9 cellular contexts compared by ENCODE assay signal in genomic region chr6:87408721-87409155, GRCh38. TPM values are rescaled to one million over a fixed set of nuclear protein-coding genes. Genes with fewer than 3 reads are reported as not detected.
DNase-seq lines count a peak whose midpoint lies in the region; ATAC-seq, FAIRE-seq and TF ChIP-seq lines count a peak whose summit lies in the region.
"Had no signal": no experiment of that assay in that cellular context is flagged by ENCODE, and none has a peak within 500 bp of the region (broad histone marks: within the 10 kb centered on the region; RNA-seq: fewer than 3 reads in every experiment).

No MANE protein-coding gene starts in this region.

- no peaks in the 10 kb centered on the region for H3K9me3 ChIP-seq in GM12878 (replicated peaks; ENCODE audit: control insufficient read depth, insufficient read depth, low read length)

- peak overlapping the region; percentile 66 for H3K4me3 ChIP-seq in AG04449 (ENCODE audit: low read depth, low read length)
- peak overlapping the region; percentile 63 for H3K4me3 ChIP-seq in GM12878

- H3K4me3 Mint-ChIP-seq in HFFc6, result peak overlapping the region; percentile 87
- H3K4me3 Mint-ChIP-seq in mesothelial cell of epicardium, result peak overlapping the region; percentile 85

- intact Hi-C loops in GM12878 (cut with micrococcal nuclease; ENCODE audit: unreplicated experiment), result no loop called here

- FAIRE-seq in GM12878 (lab: Jason Lieb, UNC), result no peak

- RAD21 ChIA-PET in GM12878 (lab: Charles Lee; ENCODE audit: unreplicated experiment), result interaction anchor here (1.0 to 1.5 kb wide), 4 partner anchors 16 to 1462 kb away, joined by 3 to 7 read pairs (median 3); partner anchors contain the start of genes ORC3 and RARS2

- H3K4me1 Mint-ChIP-seq in HFFc6 (ENCODE audit: low read depth) (no peaks in the 10 kb centered on the region), mesothelial cell of epicardium (peaks cover 5% of the 10 kb centered on the region)

- no peaks in the 10 kb centered on the region for H3K4me1 ChIP-seq in GM12878 (ENCODE audit: control insufficient read depth, insufficient read depth, low read length)

- peak overlapping the region; percentile 50; the same call in 1 of the 2 replicates for H3K9ac ChIP-seq in GM12878 (ENCODE audit: control insufficient read depth, insufficient read depth, low read length)

- DNase-seq in AG04449 (ENCODE audit: low read depth, low spot score), result no peak
- no peak for DNase-seq in HFFc6
- no peak for DNase-seq in GM12878 (ENCODE audit: low read depth, low spot score)
- DNase-seq in mesothelial cell of epicardium (ENCODE audit: low spot score in 2 of 2, unreplicated experiment in 2 of 2), result no peak
- no peak for DNase-seq in GM20000 (ENCODE audit: low spot score)
- no peak for DNase-seq in AG20443 (ENCODE audit: low spot score)
- DNase-seq in NCI-H748 (lab: John Stamatoyannopoulos, UW; ENCODE audit: unreplicated experiment), result no peak
- DNase-seq in SK-N-DZ (ENCODE audit: low spot score), result no peak

- CTCF ChIA-PET in AG04449 (lab: Yijun Ruan, JAX), result interaction anchor here (0.6 to 1.0 kb wide), 5 partner anchors 16 to 342 kb away, joined by 3 read pairs; partner anchors contain the start of gene SMIM8
- CTCF ChIA-PET in GM12878 (lab: Yijun Ruan, JAX), result interaction anchor here (0.6 to 2.2 kb wide), 3 partner anchors 15 to 1462 kb away, joined by 3 to 6 read pairs (median 3); no protein-coding TSS in a partner anchor

- SMC1A ChIA-PET in GM12878 (lab: Charles Lee; ENCODE audit: uncharacterized antibody, unreplicated experiment), result interaction anchor here (0.6 to 1.5 kb wide), 4 partner anchors 16 to 1461 kb away, joined by 3 to 5 read pairs (median 3); no protein-coding TSS in a partner anchor

- peak overlapping the region; percentile 71 for H3K4me2 ChIP-seq in GM12878 (ENCODE audit: control insufficient read depth, insufficient read depth)

- no peak for TF ChIP-seq EP300 in GM12878 (IDR thresholded peaks at IDR 0.05; ENCODE audit: borderline replicate concordance in 1 of 2, control insufficient read depth in 1 of 2, low read depth in 2 of 2, low read length in 2 of 2)

- BruUV-seq in GM12878 (replicated peaks; lab: Mats Ljungman, UMichigan), result no TSS peak

- TF ChIP-seq CTCF in AG04449 (IDR thresholded peaks at IDR 0.05; ENCODE audit: insufficient read depth, low read length, missing control alignments) (no peak), HFFc6 (IDR thresholded peaks at IDR 0.05) (no peak), GM12878 (IDR thresholded peaks at IDR 0.05 in 2 of 3, conservative IDR thresholded peaks at IDR 0.05 in 1 of 3; ENCODE audit: control insufficient read depth in 2 of 3, extremely low read depth in 1 of 3, insufficient read depth in 1 of 3, low read depth in 3 of 3, low read length in 3 of 3) (no peak), mesothelial cell of epicardium (IDR thresholded peaks at IDR 0.05; ENCODE audit: unreplicated experiment) (no peak), GM20000 (IDR thresholded peaks at IDR 0.05; ENCODE audit: extremely low read depth, missing control alignments) (no peak)

- H3K36me3 Mint-ChIP-seq in HFFc6 (ENCODE audit: low read depth) (no peaks in the 10 kb centered on the region), mesothelial cell of epicardium (no peaks in the 10 kb centered on the region)

- peak overlapping the region; percentile 98 for H2AFZ ChIP-seq in GM12878 (ENCODE audit: control insufficient read depth, low read depth, low read length)

- no peaks in the 10 kb centered on the region for H4K20me1 ChIP-seq in GM12878 (ENCODE audit: control insufficient read depth, insufficient read depth)

- no peak for TF ChIP-seq RAD21 in GM12878 (IDR thresholded peaks at IDR 0.05; ENCODE audit: insufficient read depth, low read depth, low read length)

- no peak for ATAC-seq in GM12878

- in situ Hi-C loops in GM12878 (cut with MboI), result no loop called here

- H3K27me3 Mint-ChIP-seq in HFFc6 (ENCODE audit: insufficient read depth), result peaks cover 9% of the 10 kb centered on the region; the same call in 1 of the 2 replicates
- H3K27me3 Mint-ChIP-seq in mesothelial cell of epicardium (ENCODE audit: low read depth), result no peaks in the 10 kb centered on the region

- no peaks in the 10 kb centered on the region for H3K79me2 ChIP-seq in GM12878 (ENCODE audit: control insufficient read depth, insufficient read depth, low read length)

- H3K27ac ChIP-seq in GM12878 (ENCODE audit: control insufficient read depth, insufficient read depth), result no peak overlapping the region

- H3K36me3 ChIP-seq in GM12878 (ENCODE audit: control insufficient read depth in 2 of 2, insufficient read depth in 2 of 2, low read length in 1 of 2), result no peaks in the 10 kb centered on the region

- no peaks in the 10 kb centered on the region; a peak in 1 of 4 replicates for H3K27me3 ChIP-seq in GM12878 (replicated peaks in 1 of 2; ENCODE audit: control insufficient read depth in 2 of 2, insufficient read depth in 2 of 2, low read length in 1 of 2)

- POLR2A ChIA-PET in AG04449 (lab: Yijun Ruan, JAX), result interaction anchor here (1.2 kb wide), 1 partner anchor 16 kb away, joined by 3 read pairs; no protein-coding TSS in a partner anchor
- POLR2A ChIA-PET in GM12878 (lab: Charles Lee), result interaction anchor here (0.7 kb wide), 1 partner anchor 133 kb away, joined by 3 read pairs; no protein-coding TSS in a partner anchor

- no peak for TF ChIP-seq POLR2A in GM12878 (IDR thresholded peaks at IDR 0.05; ENCODE audit: low read depth, low read length)

- H3K27ac Mint-ChIP-seq in HFFc6, result peak overlapping the region; percentile 66
- H3K27ac Mint-ChIP-seq in mesothelial cell of epicardium, result peak overlapping the region; percentile 94

- H3K9me3 Mint-ChIP-seq in HFFc6, result no peaks in the 10 kb centered on the region
- no peaks in the 10 kb centered on the region for H3K9me3 Mint-ChIP-seq in mesothelial cell of epicardium

- WGBS in GM12878 (ENCODE audit: insufficient coverage, insufficient replicate concordance, low lambda C conversion rate, missing lambda C conversion rate), result 59% methylated on average over 5 of the region's 5 CpGs

TF ChIP-seq in GM12878, 131 proteins besides CTCF, POLR2A, EP300 and RAD21 (continues in another document):
- TF ChIP-seq STAT1 (conservative IDR thresholded peaks at IDR 0.05) (no peak), EGR1 (IDR thresholded peaks at IDR 0.05; ENCODE audit: borderline replicate concordance in 1 of 2, low read depth in 2 of 2, low read length in 2 of 2) (no peak), SUZ12 (IDR thresholded peaks at IDR 0.05; ENCODE audit: unreplicated experiment) (no peak), SMARCA5 (IDR thresholded peaks at IDR 0.05) (no peak), CREB1 (IDR thresholded peaks at IDR 0.05; ENCODE audit: low read depth) (no peak), ZBED1 (IDR thresholded peaks at IDR 0.05; ENCODE audit: borderline replicate concordance) (no peak), MEF2A (IDR thresholded peaks at IDR 0.05; ENCODE audit: insufficient read depth, low read depth, low read length) (no peak), HDAC2 (IDR thresholded peaks at IDR 0.05) (no peak), SMAD5 (IDR thresholded peaks at IDR 0.05; ENCODE audit: low read depth) (no peak), RUNX3 (IDR thresholded peaks at IDR 0.05; ENCODE audit: low read length) (no peak)
- TF ChIP-seq, protein P1, sequence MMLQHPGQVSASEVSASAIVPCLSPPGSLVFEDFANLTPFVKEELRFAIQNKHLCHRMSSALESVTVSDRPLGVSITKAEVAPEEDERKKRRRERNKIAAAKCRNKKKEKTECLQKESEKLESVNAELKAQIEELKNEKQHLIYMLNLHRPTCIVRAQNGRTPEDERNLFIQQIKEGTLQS (IDR thresholded peaks at IDR 0.05; ENCODE audit: borderline replicate concordance, extremely low read depth, low read depth, low read length), result no peak
- TF ChIP-seq, protein P2, sequence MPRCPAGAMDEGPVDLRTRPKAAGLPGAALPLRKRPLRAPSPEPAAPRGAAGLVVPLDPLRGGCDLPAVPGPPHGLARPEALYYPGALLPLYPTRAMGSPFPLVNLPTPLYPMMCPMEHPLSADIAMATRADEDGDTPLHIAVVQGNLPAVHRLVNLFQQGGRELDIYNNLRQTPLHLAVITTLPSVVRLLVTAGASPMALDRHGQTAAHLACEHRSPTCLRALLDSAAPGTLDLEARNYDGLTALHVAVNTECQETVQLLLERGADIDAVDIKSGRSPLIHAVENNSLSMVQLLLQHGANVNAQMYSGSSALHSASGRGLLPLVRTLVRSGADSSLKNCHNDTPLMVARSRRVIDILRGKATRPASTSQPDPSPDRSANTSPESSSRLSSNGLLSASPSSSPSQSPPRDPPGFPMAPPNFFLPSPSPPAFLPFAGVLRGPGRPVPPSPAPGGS (IDR thresholded peaks at IDR 0.05; ENCODE audit: borderline replicate concordance, insufficient read depth, low read depth, low read length, poor library complexity, severe bottlenecking), result no peak

RNA-seq across cellular contexts. Expression of gene CFAP206, which starts 1.0 kb away (rescaled TPM):
- not detected for total RNA-seq in HFFc6 (2021; fragmentation: NEBNext Ultra II Directional; extraction: Animal tissue kit (Norgen Biotek cat#: 25700))
- total RNA-seq in GM12878 (2013; cell fraction: nucleolus; rRNA removed), result 0.40 TPM in 1 of 2 replicates, not detected in the other
- total RNA-seq in GM12878 (2014; rRNA removed) (0.05 and 0.11 TPM in 2 replicates), GM12878 (2014; rRNA removed; fragmentation: Illumina TruSeq; extraction: Trizol) (not detected in 2 replicates), GM12878 (2021) (not detected in 2 replicates), mesothelial cell of epicardium (1.0 to 1.6 TPM (median 1.5 TPM) in 3 replicates)
- polyA plus RNA-seq in GM12878 (2011; ENCODE audit: low read depth), result not detected
- polyA plus RNA-seq in GM12878 (2011; rRNA removed) (0.04 TPM in 1 of 2 replicates, not detected in the other), GM12878 (2014; fragmentation: Illumina TruSeq; extraction: Trizol) (0.06 TPM in 1 of 2 replicates, not detected in the other), GM12878 (2014; fragmentation: Nextera tagmentation; extraction: Ambion mirVana) (not detected), GM12878 (2014; rRNA removed) (not detected in 2 replicates), GM12878 (2016; fragmentation: Nextera tagmentation; extraction: Ambion mirVana) (under 1 TPM in 1 of 2 experiments, not detected in 1; 0.24 TPM)
- not detected in 2 replicates for polyA plus RNA-seq in GM12878 (2011; cell fraction: cytosol; rRNA removed)
- not detected in 2 replicates for polyA plus RNA-seq in GM12878 (2011; cell fraction: nucleus; rRNA removed)
- not detected in 2 replicates for polyA plus RNA-seq in GM12878 (2012)
- polyA minus RNA-seq in GM12878 (2011; rRNA and poly(A)+ RNA removed), result 0.29 TPM in 1 of 2 replicates, not detected in the other
- not detected in 2 replicates for polyA minus RNA-seq in GM12878 (2011; cell fraction: cytosol; rRNA and poly(A)+ RNA removed)
- not detected in 2 replicates for polyA minus RNA-seq in GM12878 (2011; cell fraction: nucleus; rRNA and poly(A)+ RNA removed)
- 0.43 and 0.46 TPM in 2 replicates for polyA plus RNA-seq in SK-N-DZ (2014; cell fraction: cytosol; rRNA removed)
- polyA plus RNA-seq in SK-N-DZ (2014; cell fraction: nucleus; rRNA removed), result 0.46 and 1.4 TPM in 2 replicates
- total RNA-seq: myocyte had no signal
